ENCODE assay signal across 8 cellular contexts in genomic region chr11:86138958-86139357, GRCh38.
DNase-seq lines count a peak whose midpoint lies in the region; ATAC-seq, FAIRE-seq and TF ChIP-seq lines count a peak whose summit lies in the region.

No MANE protein-coding gene starts in this region.

- H3K36me3 Mint-ChIP-seq in activated naive CD8-positive, alpha-beta T cell treated with anti-CD3 and anti-CD28 coated beads for 36 hours: no peaks in the 10 kb centered on the region

- H3K9me3 ChIP-seq in aorta (ENCODE audit: control insufficient read depth, low read length): no peaks in the 10 kb centered on the region

- peak; percentile 13 for DNase-seq in GM12892 (ENCODE audit: insufficient read length)
- DNase-seq in activated naive CD8-positive, alpha-beta T cell treated with anti-CD3 and anti-CD28 coated beads for 36 hours: peak; percentile 6
- no peak for DNase-seq in dermis blood vessel endothelial cell
- DNase-seq in aorta: no peak
- DNase-seq in NCI-H2081 (lab: John Stamatoyannopoulos, UW): no peak
- no peak for DNase-seq in NCI-H446 treated with DMSO at 0.1 percent for 48 hours (lab: John Stamatoyannopoulos, UW)

- H3K27me3 Mint-ChIP-seq in activated naive CD8-positive, alpha-beta T cell treated with anti-CD3 and anti-CD28 coated beads for 36 hours: no peaks in the 10 kb centered on the region

- H3K27ac Mint-ChIP-seq in activated naive CD8-positive, alpha-beta T cell treated with anti-CD3 and anti-CD28 coated beads for 36 hours: peak overlapping the region; percentile 50

- no peaks in the 10 kb centered on the region for H3K4me1 ChIP-seq in aorta (ENCODE audit: control insufficient read depth in 1 of 2, insufficient read depth in 2 of 2, low read length in 2 of 2)

- H3K4me3 Mint-ChIP-seq in activated naive CD8-positive, alpha-beta T cell treated with anti-CD3 and anti-CD28 coated beads for 36 hours: no peak overlapping the region

- TF ChIP-seq POLR2A in GM12892 (IDR thresholded peaks at IDR 0.05; ENCODE audit: low read depth, low read length): no peak

- no peak overlapping the region for H3K27ac ChIP-seq in aorta (ENCODE audit: low read depth in 1 of 2, low read length in 2 of 2)

- no peaks in the 10 kb centered on the region for H3K36me3 ChIP-seq in aorta (ENCODE audit: control insufficient read depth in 1 of 2, insufficient read depth in 2 of 2, low read length in 1 of 2)

- H3K9me3 Mint-ChIP-seq in activated naive CD8-positive, alpha-beta T cell treated with anti-CD3 and anti-CD28 coated beads for 36 hours: no peaks in the 10 kb centered on the region

- H3K4me3 ChIP-seq in aorta (ENCODE audit: low read length in 2 of 2): no peak overlapping the region

- peaks cover 16% of the 10 kb centered on the region for H3K4me1 Mint-ChIP-seq in activated naive CD8-positive, alpha-beta T cell treated with anti-CD3 and anti-CD28 coated beads for 36 hours

- H3K27me3 ChIP-seq in aorta (ENCODE audit: control insufficient read depth in 1 of 2, insufficient read depth in 2 of 2, low read length in 1 of 2): no peaks in the 10 kb centered on the region

- intact Hi-C loops in aorta (cut with DNase I): no loop called here

- FAIRE-seq in GM12892 (lab: Jason Lieb, UNC): peak; percentile 92

- WGBS in aorta, 2 donors: 97 to 98% methylated on average over 4 of the region's 4 CpGs

- ATAC-seq in GM21360 (IDR thresholded peaks at IDR 0.05; ENCODE audit: unreplicated experiment) (peak; percentile 64), HG03565 (IDR thresholded peaks at IDR 0.05; ENCODE audit: unreplicated experiment) (peak; percentile 86), aorta (ENCODE audit: low FRiP score) (no peak)

Comparison
In these comparisons a context has a peak if more than half of its experiments do, and no peak if none do; other contexts are left out.
1. DNase-seq: peak in GM12892 (single experiment) and activated naive CD8-positive, alpha-beta T cell treated with anti-CD3 and anti-CD28 coated beads for 36 hours (single experiment); none in dermis blood vessel endothelial cell (single experiment), aorta (0 of 2), NCI-H2081 (0 of 2) and NCI-H446 treated with DMSO at 0.1 percent for 48 hours (single experiment).